In the genomic region with DNA sequence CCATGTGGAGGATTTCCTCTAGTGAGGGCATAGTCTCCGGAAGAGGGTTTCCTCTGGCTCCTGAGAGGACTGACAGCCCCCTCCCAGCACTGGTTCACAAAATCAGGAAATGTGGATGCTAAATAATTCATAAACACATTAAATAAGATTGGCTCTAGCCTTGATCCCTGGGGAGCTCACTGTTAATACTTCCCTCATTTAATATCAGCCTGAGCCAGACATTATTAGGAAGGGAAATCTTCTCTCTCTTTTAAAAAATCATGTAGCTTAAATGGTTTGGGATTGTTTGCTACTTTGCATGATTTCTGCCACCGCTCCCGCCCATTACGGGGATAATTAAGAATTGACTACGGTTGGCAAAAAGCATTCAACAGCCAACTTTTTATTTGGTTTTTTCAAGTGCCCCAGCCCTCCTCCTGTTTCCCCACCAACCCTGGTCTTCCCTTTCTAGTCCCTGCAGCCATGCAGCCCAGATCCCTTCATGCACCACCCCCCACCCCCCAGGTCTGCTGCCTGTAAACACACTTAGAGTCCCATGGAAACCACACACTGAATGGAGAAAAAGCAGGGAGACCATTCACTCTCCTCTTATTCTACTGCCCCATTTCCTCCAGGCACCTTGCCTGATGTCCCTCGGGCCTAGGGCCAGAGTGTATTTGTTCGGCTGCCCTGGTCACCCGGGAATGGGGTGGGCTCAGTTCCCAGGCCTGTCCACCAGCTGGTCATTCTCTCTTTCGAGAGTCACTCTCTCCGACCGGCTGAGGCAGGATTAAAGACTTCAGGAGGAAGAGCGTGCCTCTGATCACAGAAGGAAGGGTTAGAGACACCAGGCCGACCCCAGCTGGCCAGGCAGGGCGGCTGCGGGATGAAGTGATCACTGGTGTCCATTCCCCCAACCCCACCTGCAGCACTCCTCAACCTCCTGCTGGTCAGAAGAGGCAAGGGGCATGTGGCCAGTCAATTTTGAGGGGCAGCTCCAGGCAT, we compare ENCODE assay signal across 13 cellular contexts. TPM values are rescaled to one million over a fixed set of nuclear protein-coding genes. Genes with fewer than 3 reads are reported as not detected.
DNase-seq lines count a peak whose midpoint lies in the region; ATAC-seq and TF ChIP-seq lines count a peak whose summit lies in the region.
"Had no signal": no experiment of that assay in that cellular context is flagged by ENCODE, and none has a peak within 500 bp of the region (broad histone marks: within the 10 kb centered on the region; RNA-seq: fewer than 3 reads in every experiment).

No MANE protein-coding gene starts in this region.

- in situ Hi-C loops in SK-MEL-5 (cut with HindIII; ENCODE audit: low pct_unique_long_range_greater_than_20kb, low sequenced_read_pairs), result no loop called here

- peak; percentile 32 for DNase-seq in DMS153 treated with DMSO at 0.1 percent for 48 hours (lab: John Stamatoyannopoulos, UW; ENCODE audit: unreplicated experiment)
- no peak for DNase-seq in DMS153 (lab: John Stamatoyannopoulos, UW)
- peak; percentile 17 for DNase-seq in SK-MEL-5 (ENCODE audit: low read depth, low spot score)
- peak; percentile 54 for DNase-seq in heart right ventricle
- DNase-seq in retina, result peak; percentile 55
- DNase-seq in NCI-H2107 treated with DMSO at 0.1 percent for 48 hours (lab: John Stamatoyannopoulos, UW; ENCODE audit: unreplicated experiment), result no peak
- DNase-seq in CD1c-positive myeloid dendritic cell (ENCODE audit: extremely low spot score), result no peak
- no peak for DNase-seq in mesenteric fat pad (ENCODE audit: low spot score)
- DNase-seq: activated gamma-delta T cell treated with Interleukin-2 at 50 U/mL for 16 hours, cortex of kidney had no signal

- intact Hi-C loops in heart right ventricle (cut with DNase I), result loop anchor here in 1 of 10 donors (5.0 kb wide), 2 partner anchors 40 to 45 kb away; a partner anchor contains a TSS

- H3K4me3 ChIP-seq in heart right ventricle, result no peak overlapping the region
- H3K4me3 ChIP-seq: SJSA1 had no signal

- H3K27ac ChIP-seq in heart right ventricle, result peak overlapping the region in 2 of 10 donors; percentile 22 to 30
- H3K27ac ChIP-seq: KMS-11, SJSA1 had no signal

- H3K36me3 ChIP-seq in heart right ventricle, result no peaks in the 10 kb centered on the region
- H3K36me3 ChIP-seq: SJSA1 had no signal

- H3K9me3 ChIP-seq in heart right ventricle, result no peaks in the 10 kb centered on the region
- H3K9me3 ChIP-seq: SJSA1 had no signal

- TF ChIP-seq CTCF in heart right ventricle (IDR thresholded peaks at IDR 0.05), result peak in 5 of 9 donors; percentile 12 to 39 (median 25)

- H3K27me3 ChIP-seq in heart right ventricle, result no peaks in the 10 kb centered on the region

- ATAC-seq in heart right ventricle, result peak in 5 of 8 donors; percentile 13 to 56 (median 28)

- H3K4me1 ChIP-seq in heart right ventricle, result peaks cover 6 to 70% (median 30%) of the 10 kb centered on the region in 9 donors

- WGBS in heart right ventricle, 2 donors, result 52 to 56% methylated on average over 15 of the region's 15 CpGs

RNA-seq across cellular contexts. Expression of a gene that starts 45.1 kb away (rescaled TPM):
- total RNA-seq in SK-MEL-5 (2014; rRNA removed; shearing (Covaris generic)), result not detected in 2 replicates
- polyA plus RNA-seq in SK-MEL-5 (2015; cell fraction: cytosol; rRNA removed), result not detected in 2 replicates
- polyA plus RNA-seq in SK-MEL-5 (2015; cell fraction: nucleus; rRNA removed), result not detected in 2 replicates
- total RNA-seq in heart right ventricle (10 to 100 TPM in 4 of 10 donors, 1 to 10 TPM in 6; 1.3 to 12.7 (median 7.4) TPM), mesenteric fat pad (not detected)
- 10 to 100 TPM in 1 of 2 donors, 1 to 10 TPM in 1; 4.2 to 10.3 TPM for polyA plus RNA-seq in heart right ventricle
- total RNA-seq: A172, SJSA1 had no signal

Comparison
In these comparisons a context has a peak if more than half of its experiments do, and no peak if none do; other contexts are left out.
1. DNase-seq: peak in DMS153 treated with DMSO at 0.1 percent for 48 hours (single experiment), SK-MEL-5 (single experiment), heart right ventricle (2 of 2) and retina (single experiment); none in DMS153 (single experiment), NCI-H2107 treated with DMSO at 0.1 percent for 48 hours (single experiment), CD1c-positive myeloid dendritic cell (single experiment) and mesenteric fat pad (single experiment).